ENCODE assay signal across 8 cellular contexts in the genomic region with DNA sequence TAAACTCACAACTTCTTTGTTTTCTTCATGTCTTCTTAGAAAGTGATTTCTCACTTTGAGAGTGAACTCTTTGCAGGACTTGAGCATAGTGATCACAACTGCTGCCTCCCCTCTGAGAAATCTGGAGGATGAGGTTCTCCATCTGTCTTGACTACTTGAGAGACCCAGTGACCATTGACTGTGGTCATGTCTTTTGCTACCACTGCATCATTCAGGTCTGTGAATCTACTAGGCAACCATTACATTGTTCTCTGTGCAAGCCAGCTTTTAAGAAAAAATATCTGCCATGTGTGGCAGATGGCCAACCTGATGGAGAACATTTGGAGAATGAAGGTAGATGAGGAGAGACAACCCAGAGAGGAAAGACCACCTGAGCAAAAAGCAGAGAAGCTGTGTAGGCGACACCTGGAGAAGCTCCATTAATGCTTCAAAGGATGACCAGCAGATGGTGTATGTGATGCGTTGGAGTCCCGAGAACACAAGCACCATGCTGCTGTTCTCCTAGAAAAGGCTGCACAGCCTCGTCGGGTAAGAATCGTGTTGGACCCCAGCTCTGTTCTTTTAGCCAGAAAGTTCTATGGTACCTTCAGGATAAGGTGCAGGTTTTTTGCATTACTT. TPM values are rescaled to one million over a fixed set of nuclear protein-coding genes. Genes with fewer than 3 reads are reported as not detected.
DNase-seq lines count a peak whose midpoint lies in the region; ATAC-seq and TF ChIP-seq lines count a peak whose summit lies in the region.

No MANE protein-coding gene starts in this region.

- peaks cover 5% of the 10 kb centered on the region for H3K27me3 ChIP-seq in iPS-15b (ENCODE audit: control insufficient read depth, insufficient read depth, low read length)

- no peak for DNase-seq in AG09319 (ENCODE audit: extremely low read depth, low read depth)
- DNase-seq in GM10266 (ENCODE audit: extremely low spot score): no peak
- DNase-seq in SK-N-DZ (ENCODE audit: low spot score): peak; percentile 21

- peak overlapping the region; percentile 3 for H3K9ac ChIP-seq in iPS-15b (ENCODE audit: low read depth, low read length)

- H3K36me3 ChIP-seq in iPS-15b (ENCODE audit: control insufficient read depth, insufficient read depth, low read length): no peaks in the 10 kb centered on the region

- H3K4me3 ChIP-seq in iPS-15b (ENCODE audit: low read depth, low read length): no peak overlapping the region

- peak; percentile 43 for TF ChIP-seq CTCF in AG09319 (IDR thresholded peaks at IDR 0.05; ENCODE audit: low read depth, low read length)
- peak; percentile 65 for TF ChIP-seq CTCF in GM10266 (IDR thresholded peaks at IDR 0.05; ENCODE audit: control insufficient read depth, insufficient read depth, low read depth, missing control alignments)

- H3K9me3 ChIP-seq in iPS-15b (ENCODE audit: control insufficient read depth, insufficient read depth, low read length): no peaks in the 10 kb centered on the region

- no peaks in the 10 kb centered on the region for H3K4me1 ChIP-seq in iPS-15b (ENCODE audit: control insufficient read depth, insufficient read depth, low read length)

- ATAC-seq in HG02678 (IDR thresholded peaks at IDR 0.05; ENCODE audit: unreplicated experiment) (no peak), GM18858 (IDR thresholded peaks at IDR 0.05; ENCODE audit: unreplicated experiment) (no peak), HG02759 (IDR thresholded peaks at IDR 0.05; ENCODE audit: unreplicated experiment) (no peak), HG03139 (IDR thresholded peaks at IDR 0.05; ENCODE audit: unreplicated experiment) (no peak)

RNA-seq across cellular contexts. Expression of a gene that starts 25.1 kb away (rescaled TPM):
- 12.7 and 13.6 TPM in 2 replicates for polyA plus RNA-seq in SK-N-DZ (2014; cell fraction: cytosol; rRNA removed)
- polyA plus RNA-seq in SK-N-DZ (2014; cell fraction: nucleus; rRNA removed): 11.2 and 14.3 TPM in 2 replicates
